Comparison of ENCODE assay signal across 18 cellular contexts in the genomic region with DNA sequence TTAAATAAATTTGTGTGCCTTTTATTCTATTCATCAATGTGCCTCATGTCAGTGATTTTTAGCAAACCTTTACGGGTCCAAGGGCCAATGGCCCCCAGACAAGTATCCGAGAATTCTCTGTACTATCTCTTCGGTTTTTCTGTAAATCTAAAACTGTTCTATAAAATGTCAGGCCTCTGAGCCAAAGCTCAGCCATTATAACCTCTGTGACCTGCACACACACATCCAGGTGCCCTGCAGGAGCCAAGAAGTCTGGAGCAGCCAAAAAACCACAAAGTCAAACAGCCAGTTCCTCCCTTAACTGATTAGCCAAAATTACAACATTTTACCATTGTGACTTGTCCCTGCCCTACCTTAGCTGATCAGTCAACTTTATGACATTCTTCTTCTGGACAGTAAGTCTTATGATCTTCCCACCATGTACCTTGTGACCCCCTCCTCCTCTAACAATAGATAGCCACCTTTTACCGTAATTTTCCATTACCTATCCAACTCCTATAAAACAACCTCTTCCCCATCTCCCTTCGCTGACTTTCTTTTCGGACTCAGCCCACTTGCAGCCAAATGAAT.
"Had no signal": no experiment of that assay in that cellular context is flagged by ENCODE, and none has a peak within 500 bp of the region (broad histone marks: within the 10 kb centered on the region; RNA-seq: fewer than 3 reads in every experiment).

No MANE protein-coding gene starts in this region.

- H3K4me1 Mint-ChIP-seq: naive thymus-derived CD8-positive, alpha-beta T cell; stimulated activated naive B cell treated with anti-CD40 and anti-IgM and Interleukin-4, amounts not matched to agents 10 μg/mL and 1 μg/mL and 100 μg/mL, for 72 hours; stimulated activated naive CD8-positive, alpha-beta T cell treated with anti-CD3 and anti-CD28 coated beads, Interleukin-15, amount 100 ng/mL, for 72 hours had no signal

- H3K4me1 ChIP-seq: heart right ventricle, right atrium auricular region, testis, transverse colon had no signal

- H3K4me3 ChIP-seq: heart right ventricle, mucosa of descending colon, right atrium auricular region, sigmoid colon, skin epidermis, testis, transverse colon had no signal

- ATAC-seq: esophagus mucosa; heart right ventricle; mucosa of descending colon; naive thymus-derived CD8-positive, alpha-beta T cell; stimulated activated naive B cell treated with anti-CD40 and anti-IgM and Interleukin-4, amounts not matched to agents 10 μg/mL and 1 μg/mL and 100 μg/mL, for 72 hours; stimulated activated naive CD8-positive, alpha-beta T cell treated with anti-CD3 and anti-CD28 coated beads, Interleukin-15, amount 100 ng/mL, for 72 hours had no signal

- H3K4me3 Mint-ChIP-seq: naive thymus-derived CD8-positive, alpha-beta T cell; stimulated activated naive B cell treated with anti-CD40 and anti-IgM and Interleukin-4, amounts not matched to agents 10 μg/mL and 1 μg/mL and 100 μg/mL, for 72 hours; stimulated activated naive CD8-positive, alpha-beta T cell treated with anti-CD3 and anti-CD28 coated beads, Interleukin-15, amount 100 ng/mL, for 72 hours had no signal

- H3K27me3 ChIP-seq: heart right ventricle, right atrium auricular region, sigmoid colon, testis, transverse colon had no signal

- H3K27me3 Mint-ChIP-seq: stimulated activated naive B cell treated with anti-CD40 and anti-IgM and Interleukin-4, amounts not matched to agents 10 μg/mL and 1 μg/mL and 100 μg/mL, for 72 hours; stimulated activated naive CD8-positive, alpha-beta T cell treated with anti-CD3 and anti-CD28 coated beads, Interleukin-15, amount 100 ng/mL, for 72 hours had no signal

- H3K9me3 ChIP-seq: heart right ventricle, mucosa of descending colon, right atrium auricular region, testis, transverse colon had no signal

- DNase-seq: effector memory CD4-positive, alpha-beta T cell; heart right ventricle; hypothalamus; kidney glomerular epithelial cell; mammary epithelial cell; mucosa of descending colon; naive thymus-derived CD8-positive, alpha-beta T cell; posterior cingulate gyrus; sigmoid colon; stimulated activated CD4-positive, alpha-beta T cell treated with anti-CD3 and anti-CD28 coated beads, Interleukin-2, amount 100 ng/mL, for 24 hours; stimulated activated CD4-positive, alpha-beta T cell treated with anti-CD3 and anti-CD28 coated beads, Interleukin-4, amount 100 ng/mL, for 4 hours; stimulated activated naive B cell treated with anti-CD40 and anti-IgM and Interleukin-4, amounts not matched to agents 10 μg/mL and 1 μg/mL and 100 μg/mL, for 72 hours; stimulated activated naive CD8-positive, alpha-beta T cell treated with anti-CD3 and anti-CD28 coated beads, Interleukin-15, amount 100 ng/mL, for 72 hours; testis; transverse colon had no signal

- H3K36me3 Mint-ChIP-seq: naive thymus-derived CD8-positive, alpha-beta T cell; stimulated activated naive B cell treated with anti-CD40 and anti-IgM and Interleukin-4, amounts not matched to agents 10 μg/mL and 1 μg/mL and 100 μg/mL, for 72 hours had no signal

- H3K36me3 ChIP-seq: heart right ventricle, right atrium auricular region, sigmoid colon, transverse colon had no signal

- H3K27ac Mint-ChIP-seq: stimulated activated naive B cell treated with anti-CD40 and anti-IgM and Interleukin-4, amounts not matched to agents 10 μg/mL and 1 μg/mL and 100 μg/mL, for 72 hours had no signal

- H3K9me3 Mint-ChIP-seq: stimulated activated naive CD8-positive, alpha-beta T cell treated with anti-CD3 and anti-CD28 coated beads, Interleukin-15, amount 100 ng/mL, for 72 hours had no signal
